ENCODE assay signal across 30 cellular contexts in the genomic region with DNA sequence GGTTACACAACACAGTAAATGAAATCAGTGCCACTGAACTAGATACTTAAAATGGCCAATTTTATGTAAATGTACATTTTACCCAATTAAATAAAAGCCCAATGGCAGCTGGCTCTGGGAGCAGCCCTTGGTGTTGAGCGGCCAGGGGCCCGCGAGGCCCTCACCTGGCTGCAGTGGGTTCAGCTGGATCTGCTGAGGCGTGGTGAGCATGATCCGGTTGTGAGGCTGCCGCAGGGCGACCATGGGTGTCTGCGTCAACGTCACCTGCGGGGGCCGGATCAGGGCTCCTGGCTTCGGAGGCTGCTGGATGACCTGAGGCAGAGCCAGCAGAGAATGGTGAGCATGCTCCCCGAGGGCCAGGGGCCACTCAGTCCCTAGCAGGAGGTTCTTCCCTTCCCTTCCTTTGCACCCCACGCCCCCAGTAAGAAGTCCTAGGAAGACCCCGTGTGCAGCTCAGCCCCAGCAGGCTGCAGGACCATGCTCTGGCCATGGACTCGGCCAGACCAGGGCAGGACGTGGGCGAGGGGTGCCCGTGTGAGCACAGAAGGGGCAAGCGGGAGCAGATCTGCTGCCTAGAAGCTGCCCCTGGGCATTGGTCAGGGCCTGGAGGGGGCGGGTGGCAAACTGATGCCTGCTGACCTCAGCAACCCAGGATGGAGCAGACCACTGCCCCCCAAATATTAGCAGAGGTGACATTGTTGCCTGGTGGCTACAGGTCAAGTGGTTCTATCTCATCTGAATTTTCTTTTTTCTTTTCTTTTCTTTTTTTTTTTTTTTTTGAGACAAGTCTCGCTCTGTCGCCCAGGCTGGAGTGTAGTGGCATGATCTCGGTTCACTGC.
DNase-seq lines count a peak whose midpoint lies in the region; ATAC-seq, FAIRE-seq and TF ChIP-seq lines count a peak whose summit lies in the region.
"Had no signal": no experiment of that assay in that cellular context is flagged by ENCODE, and none has a peak within 500 bp of the region (broad histone marks: within the 10 kb centered on the region; RNA-seq: fewer than 3 reads in every experiment).

No MANE protein-coding gene starts in this region.

- no peaks in the 10 kb centered on the region for H3K9me3 ChIP-seq in K562 (replicated peaks; ENCODE audit: control insufficient read depth, insufficient read depth, low read depth, low read length)
- H3K9me3 ChIP-seq in HepG2 (ENCODE audit: low read length) = no peaks in the 10 kb centered on the region
- H3K9me3 ChIP-seq: A549, Peyer's patch had no signal

- H3K27me3 Mint-ChIP-seq in stimulated activated naive B cell treated with anti-CD40 and anti-IgM and Interleukin-4, amounts not matched to agents 10 μg/mL and 1 μg/mL and 100 μg/mL, for 72 hours = no peaks in the 10 kb centered on the region
- H3K27me3 Mint-ChIP-seq: CD8-positive, alpha-beta memory T cell had no signal

- H3K4me1 ChIP-seq in K562 (replicated peaks in 1 of 2; ENCODE audit: control insufficient read depth in 2 of 2, insufficient read depth in 2 of 2, low read length in 2 of 2) = no peaks in the 10 kb centered on the region; a peak in 1 of 5 replicates
- peaks cover 17% of the 10 kb centered on the region for H3K4me1 ChIP-seq in HepG2 (ENCODE audit: insufficient read depth, low read length)
- H3K4me1 ChIP-seq: A549, Peyer's patch had no signal

- no peaks in the 10 kb centered on the region for H3K9me3 Mint-ChIP-seq in stimulated activated naive B cell treated with anti-CD40 and anti-IgM and Interleukin-4, amounts not matched to agents 10 μg/mL and 1 μg/mL and 100 μg/mL, for 72 hours
- H3K9me3 Mint-ChIP-seq: CD8-positive, alpha-beta memory T cell had no signal

- TF ChIP-seq POLR2A in K562 (conservative IDR thresholded peaks at IDR 0.05) (no peak), HepG2 (IDR thresholded peaks at IDR 0.05; ENCODE audit: insufficient read depth in 1 of 2, low read depth in 2 of 2, low read length in 2 of 2) (no peak)

- no peaks in the 10 kb centered on the region for H3K27me3 ChIP-seq in K562 (ENCODE audit: control insufficient read depth in 2 of 2, insufficient read depth in 2 of 2, low read length in 2 of 2)
- H3K27me3 ChIP-seq in HepG2 (ENCODE audit: control insufficient read depth in 1 of 2, insufficient read depth in 2 of 2, low read length in 2 of 2) = no peaks in the 10 kb centered on the region
- H3K27me3 ChIP-seq: Peyer's patch had no signal

- no peak for ATAC-seq in K562
- ATAC-seq in HepG2 = peak; percentile 21
- ATAC-seq in stimulated activated naive B cell treated with anti-CD40 and anti-IgM and Interleukin-4, amounts not matched to agents 10 μg/mL and 1 μg/mL and 100 μg/mL, for 72 hours (replicated peaks) = no peak
- ATAC-seq in HG03460 (IDR thresholded peaks at IDR 0.05; ENCODE audit: unreplicated experiment) = no peak
- ATAC-seq: A549, GM12878, HCT116 had no signal

- no peak overlapping the region for H3K4me3 ChIP-seq in K562
- no peak overlapping the region for H3K4me3 ChIP-seq in HepG2 (replicated peaks in 1 of 3; ENCODE audit: insufficient read depth in 1 of 3, low read depth in 2 of 3, low read length in 3 of 3)
- H3K4me3 ChIP-seq: A549, GM12878, Peyer's patch, SK-N-MC had no signal

- CTCF ChIA-PET in K562 (lab: Yijun Ruan, JAX; ENCODE audit: low intra/inter-chr PET ratio) (no interaction called here), HepG2 (lab: Yijun Ruan, JAX; ENCODE audit: low intra/inter-chr PET ratio, low total read pairs) (no interaction called here)

- H3K4me3 Mint-ChIP-seq in stimulated activated naive B cell treated with anti-CD40 and anti-IgM and Interleukin-4, amounts not matched to agents 10 μg/mL and 1 μg/mL and 100 μg/mL, for 72 hours = no peak overlapping the region
- H3K4me3 Mint-ChIP-seq: CD8-positive, alpha-beta memory T cell had no signal

- no peak for DNase-seq in HTR-8/SVneo (ENCODE audit: insufficient read length, low spot score)
- no peak for DNase-seq in K562 (ENCODE audit: extremely low read depth in 1 of 4, low spot score in 3 of 4)
- no peak for DNase-seq in HepG2 (ENCODE audit: low spot score)
- no peak for DNase-seq in stimulated activated naive B cell treated with anti-CD40 and anti-IgM and Interleukin-4, amounts not matched to agents 10 μg/mL and 1 μg/mL and 100 μg/mL, for 72 hours
- DNase-seq in activated T-cell treated with anti-CD3 and anti-CD28 coated beads for 4 hours = no peak
- DNase-seq in GM13976 (ENCODE audit: low spot score) = no peak
- DNase-seq: AML-193; CD8-positive, alpha-beta memory T cell; DMS 273 treated with DMSO at 0.1 percent for 48 hours; DMS79; EL; GDM1; Kasumi-1; MV-4-11; NCI-H1694 treated with DMSO at 0.1 percent for 48 hours; NCI-H2081; NCI-H226; NCI-H510A; NCI-H69; OCI-M1; Peyer's patch; SIG-M5 had no signal

- H3K4me2 ChIP-seq in K562 (ENCODE audit: insufficient read depth, low read length) (no peak overlapping the region), HepG2 (ENCODE audit: low read depth, low read length) (no peak overlapping the region)
- H3K4me2 ChIP-seq: A549 had no signal

- H2AFZ ChIP-seq in K562 (ENCODE audit: low read depth, low read length) (no peak overlapping the region), HepG2 (ENCODE audit: low read length) (no peak overlapping the region)

- BruUV-seq in K562 (replicated peaks; lab: Mats Ljungman, UMichigan) = no TSS peak
- BruUV-seq in HepG2 (replicated peaks; lab: Mats Ljungman, UMichigan) = no TSS peak

- TF ChIP-seq RAD21 in K562 (CRISPR knock-in tag; conservative IDR thresholded peaks at IDR 0.05 in 1 of 2, IDR thresholded peaks at IDR 0.05 in 1 of 2) (no peak), HepG2 (CRISPR knock-in tag; IDR thresholded peaks at IDR 0.05) (no peak)

- H4K20me1 ChIP-seq in K562 (replicated peaks; ENCODE audit: control insufficient read depth, insufficient read depth, low read length) (no peaks in the 10 kb centered on the region), HepG2 (ENCODE audit: insufficient read depth, low read length) (no peaks in the 10 kb centered on the region)

- H3K4me1 Mint-ChIP-seq in stimulated activated naive B cell treated with anti-CD40 and anti-IgM and Interleukin-4, amounts not matched to agents 10 μg/mL and 1 μg/mL and 100 μg/mL, for 72 hours = peaks cover 2% of the 10 kb centered on the region in 2 donors

- H3K36me3 ChIP-seq in K562 (ENCODE audit: control insufficient read depth, insufficient read depth, low read length) (peaks cover 91% of the 10 kb centered on the region; the same call in 2 of the 3 replicates), HepG2 (replicated peaks in 1 of 2; ENCODE audit: control insufficient read depth in 1 of 2, insufficient read depth in 2 of 2, low read length in 2 of 2) (peaks cover 73 to 97% of the 10 kb centered on the region in 2 experiments)

- H3K36me3 Mint-ChIP-seq in stimulated activated naive B cell treated with anti-CD40 and anti-IgM and Interleukin-4, amounts not matched to agents 10 μg/mL and 1 μg/mL and 100 μg/mL, for 72 hours = peaks cover 35 to 62% of the 10 kb centered on the region in 2 donors

- H3K9me1 ChIP-seq in K562 (ENCODE audit: control insufficient read depth, insufficient read depth, low read length) = no peaks in the 10 kb centered on the region

- 95% methylated on average over 19 of the region's 24 CpGs for WGBS in K562 (ENCODE audit: insufficient coverage, low coverage, missing lambda C conversion rate)
- 91% methylated on average over 18 of the region's 24 CpGs for WGBS in HepG2 (ENCODE audit: low lambda C conversion rate)

- in situ Hi-C loops in K562 (cut with MboI) = no loop called here
- in situ Hi-C loops in HepG2 (cut with HindIII; ENCODE audit: extremely low pct_ligation_motif_present, low pct_unique_long_range_greater_than_20kb) = no loop called here
- in situ Hi-C loops in GM13976 (cut with MboI; ENCODE audit: low sequenced_read_pairs, unreplicated experiment) = no loop called here

- H3K79me2 ChIP-seq in K562 (ENCODE audit: control insufficient read depth, insufficient read depth, low read length) (no peaks in the 10 kb centered on the region), HepG2 (ENCODE audit: insufficient read depth, low read length) (no peaks in the 10 kb centered on the region)

- intact Hi-C loops in K562 (cut with micrococcal nuclease) (no loop called here), HepG2 (cut with micrococcal nuclease; ENCODE audit: unreplicated experiment) (no loop called here)

- TF ChIP-seq EP300 in K562 (IDR thresholded peaks at IDR 0.05; ENCODE audit: low read length) (no peak), HepG2 (IDR thresholded peaks at IDR 0.05; ENCODE audit: low read depth in 2 of 2, low read length in 2 of 2) (no peak), HepG2 (CRISPR knock-in tag; IDR thresholded peaks at IDR 0.05; ENCODE audit: borderline replicate concordance) (no peak)

- POLR2A ChIA-PET in K562 (lab: Yijun Ruan, JAX) (interaction anchor here (0.6 kb wide), 1 partner anchor 12 kb away, joined by 3 read pairs; no protein-coding TSS in a partner anchor), HepG2 (lab: Yijun Ruan, JAX) (interaction anchor here (1.8 kb wide), 1 partner anchor 63 kb away, joined by 5 read pairs; no protein-coding TSS in a partner anchor)

- H3K9ac ChIP-seq in K562 (ENCODE audit: insufficient read depth in 1 of 2, low read depth in 2 of 2, low read length in 2 of 2) (peak overlapping the region in 1 of 2 experiments; percentile 46; a peak in 1 of 4 replicates), HepG2 (ENCODE audit: insufficient read depth, low read depth, low read length) (no peak overlapping the region)

- no peak for TF ChIP-seq CTCF in K562 (IDR thresholded peaks at IDR 0.05 in 2 of 3, conservative IDR thresholded peaks at IDR 0.05 in 1 of 3; ENCODE audit: insufficient read depth in 2 of 3, low read depth in 1 of 3, low read length in 3 of 3)
- TF ChIP-seq CTCF in HepG2 (CRISPR knock-in tag; IDR thresholded peaks at IDR 0.05) = peak; percentile 15; the same call in 1 of the 2 replicates
- TF ChIP-seq CTCF in GM13976 (IDR thresholded peaks at IDR 0.05; ENCODE audit: borderline replicate concordance, control extremely low read depth, extremely low read depth, insufficient read depth, missing control alignments) = no peak

- peak overlapping the region; percentile 25 for H3K27ac Mint-ChIP-seq in stimulated activated naive B cell treated with anti-CD40 and anti-IgM and Interleukin-4, amounts not matched to agents 10 μg/mL and 1 μg/mL and 100 μg/mL, for 72 hours

- H3K27ac ChIP-seq in K562 (ENCODE audit: extremely low read depth, low read depth, low read length) = no peak overlapping the region
- peak overlapping the region; percentile 58 for H3K27ac ChIP-seq in HepG2 (ENCODE audit: extremely low read length, insufficient read depth, low read length)
- H3K27ac ChIP-seq: A549, C4-2B, HL-60, Peyer's patch, SK-N-MC had no signal

- peak; percentile 60 for FAIRE-seq in HTR-8/SVneo (lab: Jason Lieb, UNC)
- FAIRE-seq in K562 (lab: Jason Lieb, UNC) = no peak
- FAIRE-seq in HepG2 (lab: Jason Lieb, UNC) = no peak
- FAIRE-seq: A549, GM12878, GM19239 had no signal

TF ChIP-seq in K562, 482 proteins besides CTCF, POLR2A, EP300 and RAD21 (continues in another document):
- TF ChIP-seq CEBPB (tag; IDR thresholded peaks at IDR 0.05) (no peak), ESRRB (CRISPR knock-in tag; IDR thresholded peaks at IDR 0.05; ENCODE audit: borderline replicate concordance) (no peak)

TF ChIP-seq in HepG2, 621 proteins besides CTCF, POLR2A, EP300 and RAD21 (continues in another document):
- TF ChIP-seq MBNL3 (CRISPR knock-in tag; conservative IDR thresholded peaks at IDR 0.05) (no peak), ZNF816 (CRISPR knock-in tag; IDR thresholded peaks at IDR 0.05; ENCODE audit: borderline replicate concordance) (no peak), SNAI1 (CRISPR knock-in tag; IDR thresholded peaks at IDR 0.05; ENCODE audit: borderline replicate concordance) (no peak)
